In genomic region chr18:50878345-50879301, GRCh38 we compare ENCODE assay signal across 8 cellular contexts. TPM values are rescaled to one million over a fixed set of nuclear protein-coding genes. Genes with fewer than 3 reads are reported as not detected.
DNase-seq lines count a peak whose midpoint lies in the region; ATAC-seq and TF ChIP-seq lines count a peak whose summit lies in the region.

Gene ME2, plus strand, starts transcription at chr18:50879118. Its CDS starts 16,703 bp downstream, at chr18:50895821.

- peak within 1 kb of the TSS; percentile 99 for H3K27ac Mint-ChIP-seq in activated CD4-positive, alpha-beta T cell treated with anti-CD3 and anti-CD28 coated beads, Interleukin-2, amount 10 ng/mL, durations not matched to agents 7 days and 5 days

- no peak for TF ChIP-seq CTCF in coronary artery (IDR thresholded peaks at IDR 0.05)

- DNase-seq in C1 segment of cervical spinal cord (lab: John Stamatoyannopoulos, UW): peak; percentile 39 to 93 (median 87)
- peak; percentile 98 for DNase-seq in NCI-H69 (lab: John Stamatoyannopoulos, UW)
- DNase-seq in activated CD4-positive, alpha-beta T cell treated with anti-CD3 and anti-CD28 coated beads, Interleukin-2, amount 10 ng/mL, durations not matched to agents 7 days and 5 days: peak; percentile 91
- DNase-seq in coronary artery (ENCODE audit: low spot score): peak; percentile 94
- DNase-seq in left colon: peak; percentile 90 to 93
- peak; percentile 89 to 91 for DNase-seq in stimulated activated CD4-positive, alpha-beta T cell treated with anti-CD3 and anti-CD28 coated beads, Interleukin-1b, Interleukin-23, amount 100 ng/mL, for 4 hours (ENCODE audit: low read depth in 2 of 2)

- peak within 1 kb of the TSS; percentile 92 for H3K4me3 Mint-ChIP-seq in activated CD4-positive, alpha-beta T cell treated with anti-CD3 and anti-CD28 coated beads, Interleukin-2, amount 10 ng/mL, durations not matched to agents 7 days and 5 days

- POLR2A ChIA-PET in activated CD4-positive, alpha-beta T cell treated with anti-CD3 and anti-CD28 coated beads, Interleukin-2, amount 10 ng/mL, durations not matched to agents 7 days and 5 days (lab: Charles Lee): interaction anchor here (0.5 to 1.8 kb wide), 5 partner anchors 36 to 318 kb away, joined by 3 to 8 read pairs (median 7); partner anchors contain the start of genes ELAC1 and SMAD4

- H3K4me3 ChIP-seq in coronary artery: peak within 1 kb of the TSS; percentile 86

- H3K27ac ChIP-seq in coronary artery: peak within 1 kb of the TSS; percentile 83 to 95

- peaks cover 5% of the 10 kb centered on the region for H3K27me3 Mint-ChIP-seq in activated CD4-positive, alpha-beta T cell treated with anti-CD3 and anti-CD28 coated beads, Interleukin-2, amount 10 ng/mL, durations not matched to agents 7 days and 5 days

- CTCF ChIA-PET in activated CD4-positive, alpha-beta T cell treated with anti-CD3 and anti-CD28 coated beads, Interleukin-2, amount 10 ng/mL, durations not matched to agents 7 days and 5 days (lab: Charles Lee): interaction anchor here (0.7 to 1.0 kb wide), 4 partner anchors 9 to 283 kb away, joined by 3 to 7 read pairs (median 3); no protein-coding TSS in a partner anchor

- ATAC-seq in GM19351 (IDR thresholded peaks at IDR 0.05; ENCODE audit: unreplicated experiment) (peak; percentile 90), HG03520 (IDR thresholded peaks at IDR 0.05; ENCODE audit: unreplicated experiment) (peak; percentile 92), left colon (peak; percentile 88)

- H3K36me3 Mint-ChIP-seq in activated CD4-positive, alpha-beta T cell treated with anti-CD3 and anti-CD28 coated beads, Interleukin-2, amount 10 ng/mL, durations not matched to agents 7 days and 5 days (ENCODE audit: low read depth): peaks cover 10% of the 10 kb centered on the region

- H3K4me1 Mint-ChIP-seq in activated CD4-positive, alpha-beta T cell treated with anti-CD3 and anti-CD28 coated beads, Interleukin-2, amount 10 ng/mL, durations not matched to agents 7 days and 5 days: peaks cover 27% of the 10 kb centered on the region

- intact Hi-C loops in left colon (cut with DNase I, micrococcal nuclease): no loop called here

- peaks cover 2% of the 10 kb centered on the region for H3K9me3 Mint-ChIP-seq in activated CD4-positive, alpha-beta T cell treated with anti-CD3 and anti-CD28 coated beads, Interleukin-2, amount 10 ng/mL, durations not matched to agents 7 days and 5 days

RNA-seq across cellular contexts. Expression of gene ME2, which starts in this region (rescaled TPM):
- total RNA-seq in activated CD4-positive, alpha-beta T cell treated with anti-CD3 and anti-CD28 coated beads, Interleukin-2, amount 10 ng/mL, durations not matched to agents 7 days and 5 days: 10 to 100 TPM; 84.1 to 98.5 TPM
- 10 to 100 TPM; 56.1 to 78.3 TPM for total RNA-seq in left colon

Comparison
In these comparisons a context has a peak if more than half of its experiments do, and no peak if none do; other contexts are left out.
1. Peak in every context shown above with its lines: DNase-seq, ATAC-seq, H3K4me3 ChIP-seq and H3K27ac ChIP-seq.